ENCODE assay signal across 20 cellular contexts in genomic region chr2:80370375-80371009, GRCh38.
"Had no signal": no experiment of that assay in that cellular context is flagged by ENCODE, and none has a peak within 500 bp of the region (broad histone marks: within the 10 kb centered on the region; RNA-seq: fewer than 3 reads in every experiment).

No MANE protein-coding gene starts in this region.

- ATAC-seq: Panc1, PC-3, T-cell had no signal

- H3K9me2 ChIP-seq: SK-N-SH had no signal

- H3K27me3 ChIP-seq: MG63 had no signal

- H3K9me3 ChIP-seq: MG63, SK-N-SH had no signal

- H3K27ac ChIP-seq: RWPE1 had no signal

- H3K9ac ChIP-seq: SK-N-SH had no signal

- H3K4me3 ChIP-seq: MG63 had no signal

- H3K36me3 ChIP-seq: MG63 had no signal

- H3K4me2 ChIP-seq: SK-N-SH had no signal

- DNase-seq: Karpas-422, KG1, MG63, NCI-H1105, NCI-H1436 treated with DMSO at 0.1 percent for 48 hours, NCI-H1694, NCI-H187 treated with DMSO at 0.1 percent for 48 hours, NCI-H2029 treated with DMSO at 0.1 percent for 48 hours, NCI-H345, NCI-H446 treated with DMSO at 0.1 percent for 48 hours, NCI-H510A treated with DMSO at 0.1 percent for 48 hours, NCI-H526, NCI-H82, PC-3, SHP77, SK-N-SH, SW 1271, T-cell had no signal
